8 cellular contexts compared by ENCODE assay signal in the genomic region with DNA sequence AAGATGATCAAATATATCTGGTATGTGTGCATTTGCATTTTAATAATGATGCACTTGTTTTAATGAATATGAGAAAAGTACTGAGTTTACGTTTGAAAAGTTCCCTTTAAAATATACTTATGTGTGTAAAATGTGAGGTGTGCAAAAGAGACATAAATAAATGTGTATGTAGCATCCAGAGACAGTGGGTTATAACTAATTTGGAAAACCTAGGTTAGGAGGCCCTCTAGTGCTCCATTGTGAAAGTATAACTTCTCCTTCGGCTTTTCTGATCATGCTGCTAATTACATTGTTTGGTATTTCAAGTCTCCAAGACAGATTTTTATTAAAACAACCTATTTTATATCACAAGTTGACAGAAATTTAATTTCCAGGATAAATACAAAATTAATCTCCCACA. TPM values are rescaled to one million over a fixed set of nuclear protein-coding genes. Genes with fewer than 3 reads are reported as not detected.
DNase-seq lines count a peak whose midpoint lies in the region; ATAC-seq, FAIRE-seq and TF ChIP-seq lines count a peak whose summit lies in the region.

No MANE protein-coding gene starts in this region.

- no peaks in the 10 kb centered on the region for H3K9me3 Mint-ChIP-seq in astrocyte (ENCODE audit: unreplicated experiment)

- DNase-seq in DMS53 (lab: John Stamatoyannopoulos, UW): peak; percentile 52
- DNase-seq in DMS53 treated with DMSO at 0.1 percent for 48 hours (lab: John Stamatoyannopoulos, UW; ENCODE audit: unreplicated experiment): no peak
- peak; percentile 12 for DNase-seq in HCT116 (ENCODE audit: low read depth, low spot score)
- peak; percentile 12 for DNase-seq in NCI-H128 (lab: John Stamatoyannopoulos, UW; ENCODE audit: unreplicated experiment)
- peak; percentile 8 for DNase-seq in astrocyte (ENCODE audit: low read depth)
- peak; percentile 3 for DNase-seq in HepG2 (ENCODE audit: low spot score)
- no peak for DNase-seq in tibial artery
- DNase-seq in T-helper 9 cell: no peak

- in situ Hi-C loops in HepG2 (cut with HindIII; ENCODE audit: extremely low pct_ligation_motif_present, low pct_unique_long_range_greater_than_20kb): no loop called here

- no peak for TF ChIP-seq EP300 in HepG2 (IDR thresholded peaks at IDR 0.05; ENCODE audit: low read depth in 2 of 2, low read length in 2 of 2)
- no peak for TF ChIP-seq EP300 in HepG2 (CRISPR knock-in tag; IDR thresholded peaks at IDR 0.05; ENCODE audit: borderline replicate concordance)

- H3K4me2 ChIP-seq in HCT116 (ENCODE audit: low read length) (no peak overlapping the region), astrocyte (ENCODE audit: low read length) (no peak overlapping the region), HepG2 (ENCODE audit: low read depth, low read length) (no peak overlapping the region)

- H3K9me3 ChIP-seq in HCT116 (ENCODE audit: control insufficient read depth in 1 of 2, insufficient read depth in 1 of 2, low read depth in 1 of 2, low read length in 2 of 2) (no peaks in the 10 kb centered on the region), astrocyte (ENCODE audit: insufficient read depth, low read depth, low read length) (no peaks in the 10 kb centered on the region), HepG2 (ENCODE audit: low read length) (no peaks in the 10 kb centered on the region), tibial artery (no peaks in the 10 kb centered on the region)

- no peak overlapping the region for H3K4me3 Mint-ChIP-seq in astrocyte (ENCODE audit: unreplicated experiment)

- peak; percentile 64 for TF ChIP-seq RAD21 in HCT116 (IDR thresholded peaks at IDR 0.05; ENCODE audit: low read depth)
- TF ChIP-seq RAD21 in HepG2 (CRISPR knock-in tag; IDR thresholded peaks at IDR 0.05): no peak

- H3K4me1 ChIP-seq in HCT116 (ENCODE audit: control insufficient read depth in 1 of 2, insufficient read depth in 2 of 2, low read length in 2 of 2) (no peaks in the 10 kb centered on the region), astrocyte (ENCODE audit: insufficient read depth, low read length) (no peaks in the 10 kb centered on the region), HepG2 (ENCODE audit: insufficient read depth, low read length) (no peaks in the 10 kb centered on the region), tibial artery (no peaks in the 10 kb centered on the region)

- CTCF ChIA-PET in HCT116 (lab: Charles Lee): no interaction called here
- CTCF ChIA-PET in HepG2 (lab: Yijun Ruan, JAX; ENCODE audit: low intra/inter-chr PET ratio, low total read pairs): no interaction called here

- H3K27me3 Mint-ChIP-seq in astrocyte (ENCODE audit: low read depth, unreplicated experiment): no peaks in the 10 kb centered on the region

- POLR2A ChIA-PET in HCT116 (lab: Charles Lee): no interaction called here
- POLR2A ChIA-PET in HepG2 (lab: Yijun Ruan, JAX): no interaction called here

- FAIRE-seq in astrocyte (lab: Jason Lieb, UNC) (peak; percentile 29), HepG2 (lab: Jason Lieb, UNC) (no peak)

- no peaks in the 10 kb centered on the region for H3K9me2 ChIP-seq in HCT116 (ENCODE audit: insufficient read depth)

- 2% methylated on average over 2 of the region's 2 CpGs for WGBS in HepG2 (ENCODE audit: low lambda C conversion rate)

- no peaks in the 10 kb centered on the region for H4K20me1 ChIP-seq in HCT116 (ENCODE audit: insufficient read depth)
- H4K20me1 ChIP-seq in astrocyte (ENCODE audit: insufficient read depth, low read length): no peaks in the 10 kb centered on the region
- H4K20me1 ChIP-seq in HepG2 (ENCODE audit: insufficient read depth, low read length): no peaks in the 10 kb centered on the region

- H3K36me3 ChIP-seq in HCT116 (ENCODE audit: control insufficient read depth in 1 of 2, insufficient read depth in 2 of 2, low read length in 2 of 2) (no peaks in the 10 kb centered on the region), astrocyte (ENCODE audit: insufficient read depth, low read length) (no peaks in the 10 kb centered on the region), HepG2 (replicated peaks in 1 of 2; ENCODE audit: control insufficient read depth in 1 of 2, insufficient read depth in 2 of 2, low read length in 2 of 2) (no peaks in the 10 kb centered on the region), tibial artery (no peaks in the 10 kb centered on the region)

- no TSS peak for BruUV-seq in HCT116 (replicated peaks; lab: Mats Ljungman, UMichigan)
- BruUV-seq in HepG2 (replicated peaks; lab: Mats Ljungman, UMichigan): no TSS peak

- H3K9ac ChIP-seq in HCT116 (ENCODE audit: low read length) (no peak overlapping the region), astrocyte (ENCODE audit: low read length) (no peak overlapping the region), HepG2 (ENCODE audit: insufficient read depth, low read depth, low read length) (no peak overlapping the region)

- no peak for TF ChIP-seq POLR2A in HCT116 (IDR thresholded peaks at IDR 0.05; ENCODE audit: borderline replicate concordance, extremely low read depth, insufficient read depth, insufficient read length)
- TF ChIP-seq POLR2A in HepG2 (IDR thresholded peaks at IDR 0.05; ENCODE audit: insufficient read depth in 1 of 2, low read depth in 2 of 2, low read length in 2 of 2): no peak

- ATAC-seq in HCT116 (peak; percentile 74; the same call in 1 of the 2 replicates), HepG2 (0 out of 3 replicates have a peak, but pooled peaks have one; percentile 42)

- H3K79me2 ChIP-seq in HCT116 (ENCODE audit: insufficient read depth, low read length): no peaks in the 10 kb centered on the region
- H3K79me2 ChIP-seq in astrocyte (ENCODE audit: insufficient read depth, low read length): no peaks in the 10 kb centered on the region
- H3K79me2 ChIP-seq in HepG2 (ENCODE audit: insufficient read depth, low read length): no peaks in the 10 kb centered on the region

- H3K36me3 Mint-ChIP-seq in astrocyte (ENCODE audit: low read depth, unreplicated experiment): no peaks in the 10 kb centered on the region

- H3K27ac Mint-ChIP-seq in astrocyte (ENCODE audit: unreplicated experiment): no peak overlapping the region

- H3K27ac ChIP-seq in HCT116 (ENCODE audit: low read depth, low read length) (no peak overlapping the region), astrocyte (ENCODE audit: low read depth, low read length) (no peak overlapping the region), HepG2 (ENCODE audit: extremely low read length, insufficient read depth, low read length) (no peak overlapping the region), tibial artery (no peak overlapping the region)

- H2AFZ ChIP-seq in HCT116 (ENCODE audit: low read depth, low read length, poor library complexity, severe bottlenecking) (no peak overlapping the region), astrocyte (ENCODE audit: low read depth, low read length) (no peak overlapping the region), HepG2 (ENCODE audit: low read length) (no peak overlapping the region)

- TF ChIP-seq CTCF in HCT116 (IDR thresholded peaks at IDR 0.05 in 2 of 3, conservative IDR thresholded peaks at IDR 0.05 in 1 of 3; ENCODE audit: borderline replicate concordance in 1 of 3, insufficient read depth in 1 of 3, low read depth in 2 of 3, low read length in 2 of 3): peak; percentile 29 to 63 (median 32); a peak in 3 of 6 replicates
- peak; percentile 53 for TF ChIP-seq CTCF in astrocyte (IDR thresholded peaks at IDR 0.05; ENCODE audit: insufficient read depth, low read depth, low read length)
- TF ChIP-seq CTCF in HepG2 (CRISPR knock-in tag; IDR thresholded peaks at IDR 0.05): peak; percentile 43
- no peak for TF ChIP-seq CTCF in tibial artery (IDR thresholded peaks at IDR 0.05)

- RAD21 ChIA-PET in HCT116 (lab: Charles Lee; ENCODE audit: low non-redundant PET in 1 of 2, low total read pairs in 2 of 2, uncharacterized antibody in 2 of 2, unreplicated experiment in 2 of 2): interaction anchor here in 1 of 2 experiments (0.6 kb wide), 1 partner anchor 51 kb away, joined by 3 read pairs; no protein-coding TSS in a partner anchor

- H3K4me1 Mint-ChIP-seq in astrocyte (ENCODE audit: low read depth, unreplicated experiment): no peaks in the 10 kb centered on the region

- H3K4me3 ChIP-seq in HCT116 (replicated peaks in 1 of 2; ENCODE audit: low read depth in 1 of 2, low read length in 2 of 2) (no peak overlapping the region), astrocyte (ENCODE audit: insufficient read depth, low read depth, low read length) (no peak overlapping the region), HepG2 (replicated peaks in 1 of 3; ENCODE audit: insufficient read depth in 1 of 3, low read depth in 2 of 3, low read length in 3 of 3) (no peak overlapping the region), tibial artery (no peak overlapping the region)

- H3K27me3 ChIP-seq in HCT116 (ENCODE audit: insufficient read depth, low read length) (no peaks in the 10 kb centered on the region), astrocyte (ENCODE audit: insufficient read depth, low read length) (no peaks in the 10 kb centered on the region), HepG2 (ENCODE audit: control insufficient read depth in 1 of 2, insufficient read depth in 2 of 2, low read length in 2 of 2) (no peaks in the 10 kb centered on the region), tibial artery (peaks cover 0 to 3% of the 10 kb centered on the region in 2 donors)

- intact Hi-C loops in HCT116 (cut with micrococcal nuclease): loop anchor here (1.0 to 5.0 kb wide), 2 partner anchors 72 to 238 kb away; partner anchors contain the start of gene MYCBP2
- intact Hi-C loops in HepG2 (cut with micrococcal nuclease; ENCODE audit: unreplicated experiment): no loop called here
- intact Hi-C loops in tibial artery (cut with DNase I; ENCODE audit: low total_unique reads): no loop called here

RNA-seq across cellular contexts. Expression of gene SCEL, which starts 30.1 kb away (rescaled TPM):
- total RNA-seq in HCT116 (2021; ENCODE audit: unreplicated experiment) (0.07 TPM), astrocyte (0.27 TPM in 1 of 2 replicates, not detected in the other), HepG2 (2016; rRNA removed; fragmentation: Illumina TruSeq; extraction: Trizol) (not detected in 2 replicates)
- polyA plus RNA-seq in HCT116 (2012): 0.04 TPM in 1 of 2 replicates, not detected in the other
- not detected in 2 replicates for total RNA-seq in HepG2 (2016; cell fraction: cytosol; rRNA removed; fragmentation: Illumina TruSeq; extraction: Trizol; ENCODE audit: low read depth)
- total RNA-seq in HepG2 (2016; cell fraction: insoluble cytoplasmic fraction; rRNA removed; fragmentation: Illumina TruSeq; extraction: Trizol): not detected in 2 replicates
- not detected in 2 replicates for total RNA-seq in HepG2 (2016; cell fraction: membrane; rRNA removed; fragmentation: Illumina TruSeq; extraction: Trizol)
- not detected in 2 replicates for total RNA-seq in HepG2 (2016; cell fraction: nucleus; rRNA removed; fragmentation: Illumina TruSeq; extraction: Trizol)
- polyA plus RNA-seq in HepG2 (2011; rRNA removed): not detected in 2 replicates
- not detected in 2 replicates for polyA plus RNA-seq in HepG2 (2011; cell fraction: cytosol; rRNA removed)
- 0.07 TPM in 1 of 2 replicates, not detected in the other for polyA plus RNA-seq in HepG2 (2011; cell fraction: nucleus; rRNA removed)
- polyA plus RNA-seq in HepG2 (2012): not detected in 2 replicates
- polyA plus RNA-seq in HepG2 (2016; cell fraction: cytosol; fragmentation: Illumina TruSeq; extraction: Trizol; ENCODE audit: low read depth): not detected in 2 replicates
- polyA plus RNA-seq in HepG2 (2016; cell fraction: insoluble cytoplasmic fraction; fragmentation: Illumina TruSeq; extraction: Trizol; ENCODE audit: low read depth): not detected in 2 replicates
- polyA plus RNA-seq in HepG2 (2016; cell fraction: membrane; fragmentation: Illumina TruSeq; extraction: Trizol; ENCODE audit: low read depth): not detected in 2 replicates
- not detected in 2 replicates for polyA plus RNA-seq in HepG2 (2016; cell fraction: nucleus; fragmentation: Illumina TruSeq; extraction: Trizol; ENCODE audit: insufficient read depth, low read depth)
- polyA minus RNA-seq in HepG2 (2011; rRNA and poly(A)+ RNA removed; ENCODE audit: low replicate concordance): not detected in 2 replicates
- polyA minus RNA-seq in HepG2 (2011; cell fraction: cytosol; rRNA and poly(A)+ RNA removed): not detected in 2 replicates
- not detected in 2 replicates for polyA minus RNA-seq in HepG2 (2011; cell fraction: nucleus; rRNA and poly(A)+ RNA removed)

Comparison
In these comparisons a context has a peak if more than half of its experiments do, and no peak if none do; other contexts are left out.
1. DNase-seq: peak in DMS53 (single experiment), HCT116 (single experiment), NCI-H128 (single experiment), astrocyte (single experiment) and HepG2 (single experiment); none in DMS53 treated with DMSO at 0.1 percent for 48 hours (single experiment), tibial artery (0 of 2) and T-helper 9 cell (single experiment).
2. CTCF ChIP-seq: peak in HCT116 (3 of 3), astrocyte (single experiment) and HepG2 (single experiment); none in tibial artery (0 of 2).